ENCODE assay signal across 13 cellular contexts in genomic region chr2:64605991-64606494, GRCh38. TPM values are rescaled to one million over a fixed set of nuclear protein-coding genes. Genes with fewer than 3 reads are reported as not detected.
A peak's percentile ranks its signal among the peaks of the same experiment; 100 is the strongest.
DNase-seq lines count a peak whose midpoint lies in the region; ATAC-seq, FAIRE-seq and TF ChIP-seq lines count a peak whose summit lies in the region.
"Had no signal": no experiment of that assay in that cellular context is flagged by ENCODE, and none has a peak within 500 bp of the region (broad histone marks: within the 10 kb centered on the region; RNA-seq: fewer than 3 reads in every experiment).

No MANE protein-coding gene starts in this region.

- SMC1A ChIA-PET in GM12878 (lab: Charles Lee; ENCODE audit: uncharacterized antibody, unreplicated experiment), result interaction anchor here (0.7 to 4.9 kb wide), 29 partner anchors 12 to 309 kb away, joined by 3 to 48 read pairs (median 5); partner anchors contain the start of gene AFTPH

- H3K4me1 ChIP-seq in GM12878 (ENCODE audit: control insufficient read depth, insufficient read depth, low read length), result peaks cover 35% of the 10 kb centered on the region
- peaks cover 17 to 27% of the 10 kb centered on the region in 2 donors for H3K4me1 ChIP-seq in naive thymus-derived CD4-positive, alpha-beta T cell (ENCODE audit: control insufficient read depth in 2 of 2, insufficient read depth in 2 of 2, low read length in 2 of 2)
- peaks cover 52% of the 10 kb centered on the region for H3K4me1 ChIP-seq in vagina
- H3K4me1 ChIP-seq: BE2C had no signal

- peak overlapping the region; percentile 81 for H3K9ac ChIP-seq in GM12878 (ENCODE audit: control insufficient read depth, insufficient read depth, low read length)

- in situ Hi-C loops in GM12878 (cut with MboI), result no loop called here

- no peaks in the 10 kb centered on the region for H3K79me2 ChIP-seq in GM12878 (ENCODE audit: control insufficient read depth, insufficient read depth, low read length)

- 96% methylated on average over 2 of the region's 5 CpGs for WGBS in GM12878 (ENCODE audit: insufficient coverage, insufficient replicate concordance, low lambda C conversion rate, missing lambda C conversion rate)

- H3K4me2 ChIP-seq in GM12878 (ENCODE audit: control insufficient read depth, insufficient read depth), result peak overlapping the region; percentile 95

- RAD21 ChIA-PET in GM12878 (lab: Charles Lee; ENCODE audit: unreplicated experiment), result interaction anchor here (0.8 to 5.3 kb wide), 18 partner anchors 11 to 425 kb away, joined by 3 to 73 read pairs (median 10); partner anchors contain the start of genes AFTPH and SERTAD2

- H3K36me3 ChIP-seq in GM12878 (ENCODE audit: control insufficient read depth in 2 of 2, insufficient read depth in 2 of 2, low read length in 1 of 2), result no peaks in the 10 kb centered on the region
- H3K36me3 ChIP-seq in naive thymus-derived CD4-positive, alpha-beta T cell (ENCODE audit: control insufficient read depth in 2 of 3, insufficient read depth in 3 of 3, low read length in 3 of 3), result no peaks in the 10 kb centered on the region
- H3K36me3 ChIP-seq in vagina, result no peaks in the 10 kb centered on the region
- H3K36me3 ChIP-seq: BE2C, neutrophil had no signal

- intact Hi-C loops in GM12878 (cut with micrococcal nuclease; ENCODE audit: unreplicated experiment), result loop anchor here (2.0 to 5.0 kb wide), 3 partner anchors 23 to 256 kb away; no protein-coding TSS in a partner anchor
- intact Hi-C loops in naive thymus-derived CD4-positive, alpha-beta T cell (cut with micrococcal nuclease), result loop anchor here (2.0 to 10.0 kb wide), 6 partner anchors 19 to 494 kb away; partner anchors contain the start of genes CEP68 (in 1 of the 2) and PELI1 (in 1 of the 2)
- intact Hi-C loops in vagina (cut with DNase I), result no loop called here

- POLR2A ChIA-PET in GM12878 (lab: Charles Lee), result interaction anchor here (0.5 to 4.9 kb wide), 19 partner anchors 8 to 275 kb away, joined by 3 to 30 read pairs (median 5); partner anchors contain the start of gene SERTAD2
- POLR2A ChIA-PET in naive thymus-derived CD4-positive, alpha-beta T cell (lab: Charles Lee), result interaction anchor here (0.9 to 2.1 kb wide), 5 partner anchors 13 to 215 kb away, joined by 3 to 9 read pairs (median 5); no protein-coding TSS in a partner anchor

- no peak for TF ChIP-seq POLR2A in GM12878 (IDR thresholded peaks at IDR 0.05; ENCODE audit: low read depth, low read length)
- TF ChIP-seq POLR2A in vagina (IDR thresholded peaks at IDR 0.05), result no peak

- no peak for DNase-seq in stimulated activated naive CD8-positive, alpha-beta T cell treated with anti-CD3 and anti-CD28 coated beads, Interleukin-15, Interleukin-2, amounts not matched to agents 100 U/mL and 50 U/mL, for 24 hours
- DNase-seq in GM12878 (ENCODE audit: low read depth, low spot score), result no peak
- peak in 1 of 9 donors; percentile 18 for DNase-seq in naive thymus-derived CD4-positive, alpha-beta T cell
- peak in 1 of 2 donors; percentile 78 for DNase-seq in vagina (ENCODE audit: extremely low spot score in 2 of 2)
- no peak for DNase-seq in NCI-H2081 treated with DMSO at 0.1 percent for 48 hours (lab: John Stamatoyannopoulos, UW)
- no peak for DNase-seq in LoVo (ENCODE audit: low spot score)
- DNase-seq: BE2C; NCI-H2171 treated with DMSO at 0.1 percent for 48 hours; stimulated activated naive CD4-positive, alpha-beta T cell had no signal

- TF ChIP-seq EP300 in GM12878 (IDR thresholded peaks at IDR 0.05; ENCODE audit: borderline replicate concordance in 1 of 2, control insufficient read depth in 1 of 2, low read depth in 2 of 2, low read length in 2 of 2), result 0 out of 4 replicates have a peak, but pooled peaks of 1 of the 2 experiments have one; percentile 5

- H3K9me3 ChIP-seq in GM12878 (replicated peaks; ENCODE audit: control insufficient read depth, insufficient read depth, low read length) (no peaks in the 10 kb centered on the region; the same call in 2 of the 3 replicates), vagina (no peaks in the 10 kb centered on the region)
- H3K9me3 ChIP-seq in naive thymus-derived CD4-positive, alpha-beta T cell (ENCODE audit: control insufficient read depth in 2 of 3, low read length in 3 of 3), result no peaks in the 10 kb centered on the region
- H3K9me3 ChIP-seq: BE2C, neutrophil had no signal

- no peaks in the 10 kb centered on the region for H4K20me1 ChIP-seq in GM12878 (ENCODE audit: control insufficient read depth, insufficient read depth)

- TF ChIP-seq RAD21 in GM12878 (IDR thresholded peaks at IDR 0.05; ENCODE audit: insufficient read depth, low read depth, low read length), result no peak

- FAIRE-seq in GM12878 (lab: Jason Lieb, UNC), result no peak

- H3K9me3 Mint-ChIP-seq in stimulated activated naive CD8-positive, alpha-beta T cell treated with anti-CD3 and anti-CD28 coated beads, Interleukin-15, Interleukin-2, amounts not matched to agents 100 ng/mL and 50 ng/mL, for 24 hours, result no peaks in the 10 kb centered on the region
- H3K9me3 Mint-ChIP-seq in naive thymus-derived CD4-positive, alpha-beta T cell, result peaks cover 0 to 10% (median 0%) of the 10 kb centered on the region in 11 donors

- no peak for ATAC-seq in stimulated activated naive CD8-positive, alpha-beta T cell treated with anti-CD3 and anti-CD28 coated beads, Interleukin-15, Interleukin-2, amounts not matched to agents 100 U/mL and 50 U/mL, for 24 hours
- ATAC-seq in GM12878 (no peak), HG02678 (IDR thresholded peaks at IDR 0.05; ENCODE audit: unreplicated experiment) (no peak)
- no peak for ATAC-seq in naive thymus-derived CD4-positive, alpha-beta T cell

- H3K27me3 ChIP-seq in GM12878 (replicated peaks in 1 of 2; ENCODE audit: control insufficient read depth in 2 of 2, insufficient read depth in 2 of 2, low read length in 1 of 2), result no peaks in the 10 kb centered on the region
- H3K27me3 ChIP-seq in naive thymus-derived CD4-positive, alpha-beta T cell (ENCODE audit: control insufficient read depth in 2 of 2, insufficient read depth in 2 of 2, low read length in 2 of 2), result no peaks in the 10 kb centered on the region
- H3K27me3 ChIP-seq in vagina, result no peaks in the 10 kb centered on the region
- H3K27me3 ChIP-seq: BE2C, neutrophil had no signal

- H3K27ac Mint-ChIP-seq in stimulated activated naive CD8-positive, alpha-beta T cell treated with anti-CD3 and anti-CD28 coated beads, Interleukin-15, Interleukin-2, amounts not matched to agents 100 ng/mL and 50 ng/mL, for 24 hours, result peak overlapping the region; percentile 87
- peak overlapping the region; percentile 31 to 86 (median 64) for H3K27ac Mint-ChIP-seq in naive thymus-derived CD4-positive, alpha-beta T cell

- no peaks in the 10 kb centered on the region for H3K27me3 Mint-ChIP-seq in stimulated activated naive CD8-positive, alpha-beta T cell treated with anti-CD3 and anti-CD28 coated beads, Interleukin-15, Interleukin-2, amounts not matched to agents 100 ng/mL and 50 ng/mL, for 24 hours
- H3K27me3 Mint-ChIP-seq in naive thymus-derived CD4-positive, alpha-beta T cell, result peaks cover 0 to 8% (median 0%) of the 10 kb centered on the region in 5 donors

- peak overlapping the region; percentile 92 for H2AFZ ChIP-seq in GM12878 (ENCODE audit: control insufficient read depth, low read depth, low read length)

- CTCF ChIA-PET in GM12878 (lab: Yijun Ruan, JAX), result interaction anchor here (0.7 to 5.7 kb wide), 29 partner anchors 10 to 556 kb away, joined by 3 to 37 read pairs (median 5); partner anchors contain the start of gene AFTPH
- CTCF ChIA-PET in naive thymus-derived CD4-positive, alpha-beta T cell (lab: Charles Lee), result interaction anchor here (0.6 to 1.4 kb wide), 6 partner anchors 8 to 261 kb away, joined by 3 to 6 read pairs (median 4); no protein-coding TSS in a partner anchor

- no peak for TF ChIP-seq CTCF in GM12878 (IDR thresholded peaks at IDR 0.05 in 2 of 3, conservative IDR thresholded peaks at IDR 0.05 in 1 of 3; ENCODE audit: control insufficient read depth in 2 of 3, extremely low read depth in 1 of 3, insufficient read depth in 1 of 3, low read depth in 3 of 3, low read length in 3 of 3)
- no peak for TF ChIP-seq CTCF in vagina (IDR thresholded peaks at IDR 0.05)

- peaks cover 32% of the 10 kb centered on the region for H3K4me1 Mint-ChIP-seq in stimulated activated naive CD8-positive, alpha-beta T cell treated with anti-CD3 and anti-CD28 coated beads, Interleukin-15, Interleukin-2, amounts not matched to agents 100 ng/mL and 50 ng/mL, for 24 hours (ENCODE audit: low read depth)
- peaks cover 0 to 33% (median 21%) of the 10 kb centered on the region in 7 donors for H3K4me1 Mint-ChIP-seq in naive thymus-derived CD4-positive, alpha-beta T cell

- peak overlapping the region; percentile 44 for H3K4me3 Mint-ChIP-seq in stimulated activated naive CD8-positive, alpha-beta T cell treated with anti-CD3 and anti-CD28 coated beads, Interleukin-15, Interleukin-2, amounts not matched to agents 100 ng/mL and 50 ng/mL, for 24 hours
- H3K4me3 Mint-ChIP-seq in naive thymus-derived CD4-positive, alpha-beta T cell, result peak overlapping the region in 7 of 10 donors; percentile 3 to 66 (median 42)

- H3K27ac ChIP-seq in GM12878 (ENCODE audit: control insufficient read depth, insufficient read depth) (peak overlapping the region; percentile 95), vagina (peak overlapping the region; percentile 83)
- no peak overlapping the region for H3K27ac ChIP-seq in naive thymus-derived CD4-positive, alpha-beta T cell (ENCODE audit: low read depth, low read length)
- H3K27ac ChIP-seq: HL-60 had no signal

- peak overlapping the region; percentile 56; the same call in 1 of the 2 replicates for H3K4me3 ChIP-seq in GM12878
- no peak overlapping the region for H3K4me3 ChIP-seq in naive thymus-derived CD4-positive, alpha-beta T cell (ENCODE audit: low read length)
- no peak overlapping the region for H3K4me3 ChIP-seq in vagina

- H3K36me3 Mint-ChIP-seq in stimulated activated naive CD8-positive, alpha-beta T cell treated with anti-CD3 and anti-CD28 coated beads, Interleukin-15, Interleukin-2, amounts not matched to agents 100 ng/mL and 50 ng/mL, for 24 hours (ENCODE audit: low read depth), result no peaks in the 10 kb centered on the region
- H3K36me3 Mint-ChIP-seq in naive thymus-derived CD4-positive, alpha-beta T cell, result peaks cover 0 to 10% (median 0%) of the 10 kb centered on the region in 5 donors

- no TSS peak for BruUV-seq in GM12878 (replicated peaks; lab: Mats Ljungman, UMichigan)

RNA-seq across cellular contexts. Expression of gene SERTAD2, which starts 47.7 kb away (rescaled TPM):
- total RNA-seq in GM12878 (2013; cell fraction: nucleolus; rRNA removed), result 31.9 and 37.0 TPM in 2 replicates
- total RNA-seq in GM12878 (2014; rRNA removed) (11.5 and 14.4 TPM in 2 replicates), GM12878 (2014; rRNA removed; fragmentation: Illumina TruSeq; extraction: Trizol) (12.0 and 12.5 TPM in 2 replicates), GM12878 (2021) (27.8 and 28.5 TPM in 2 replicates), vagina (19.2 TPM)
- 27.5 TPM for polyA plus RNA-seq in GM12878 (2011; ENCODE audit: low read depth)
- polyA plus RNA-seq in GM12878 (2011; rRNA removed) (22.5 and 23.5 TPM in 2 replicates), GM12878 (2014; fragmentation: Illumina TruSeq; extraction: Trizol) (24.8 and 25.0 TPM in 2 replicates), GM12878 (2014; fragmentation: Nextera tagmentation; extraction: Ambion mirVana) (1 to 10 TPM; 7.9 TPM), GM12878 (2014; rRNA removed) (28.6 and 28.7 TPM in 2 replicates), GM12878 (2016; fragmentation: Nextera tagmentation; extraction: Ambion mirVana) (10 to 100 TPM; 19.4 to 20.8 TPM)
- polyA plus RNA-seq in GM12878 (2011; cell fraction: cytosol; rRNA removed), result 27.5 and 27.6 TPM in 2 replicates
- polyA plus RNA-seq in GM12878 (2011; cell fraction: nucleus; rRNA removed), result 30.6 and 44.1 TPM in 2 replicates
- 19.6 and 29.4 TPM in 2 replicates for polyA plus RNA-seq in GM12878 (2012)
- polyA minus RNA-seq in GM12878 (2011; rRNA and poly(A)+ RNA removed), result 30.0 and 30.9 TPM in 2 replicates
- 20.3 and 32.3 TPM in 2 replicates for polyA minus RNA-seq in GM12878 (2011; cell fraction: cytosol; rRNA and poly(A)+ RNA removed)
- polyA minus RNA-seq in GM12878 (2011; cell fraction: nucleus; rRNA and poly(A)+ RNA removed), result 59.5 and 130 TPM in 2 replicates
- total RNA-seq in naive thymus-derived CD4-positive, alpha-beta T cell, result 10 to 100 TPM; 34.3 to 43.8 (median 40.1) TPM
- polyA plus RNA-seq in naive thymus-derived CD4-positive, alpha-beta T cell, result 1 to 10 TPM; 5.2 to 6.9 TPM
